In the genomic region with DNA sequence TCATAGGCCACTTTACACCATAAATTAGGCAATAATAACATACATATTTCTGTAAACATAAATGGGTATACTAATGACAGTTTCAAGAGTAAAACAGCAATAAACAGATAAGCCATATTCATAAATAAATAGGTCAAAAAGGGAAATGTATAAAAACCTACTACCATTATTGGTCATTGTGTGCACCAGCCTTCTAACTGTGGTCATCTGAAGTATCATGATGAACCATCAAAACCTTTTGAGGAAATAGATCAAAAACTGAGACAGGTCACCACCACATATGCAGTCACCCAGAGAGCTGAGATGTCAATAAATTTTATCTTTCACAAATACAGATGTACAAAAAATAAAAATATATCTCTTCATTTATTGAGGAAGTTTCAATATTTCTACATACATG, we compare ENCODE assay signal across 6 cellular contexts.
DNase-seq lines count a peak whose midpoint lies in the region; ATAC-seq, FAIRE-seq and TF ChIP-seq lines count a peak whose summit lies in the region.
"Not testable (repeated sequence)": the region's sequence is repeated elsewhere in the genome, so short reads cannot be mapped to it uniquely, and the experiment has no call there.

No MANE protein-coding gene starts in this region.

- POLR2A ChIA-PET in HepG2 (lab: Yijun Ruan, JAX), result not testable (repeated sequence)

- H3K9me3 ChIP-seq in HepG2 (ENCODE audit: low read length); small intestine (ENCODE audit: control insufficient read depth, low read depth): not testable (repeated sequence)

- H3K27me3 ChIP-seq in HepG2 (ENCODE audit: control insufficient read depth in 1 of 2, insufficient read depth in 2 of 2, low read length in 2 of 2); small intestine (ENCODE audit: control insufficient read depth in 2 of 2, insufficient read depth in 2 of 2, low read length in 2 of 2): not testable (repeated sequence)

- H3K4me2 ChIP-seq in HepG2 (ENCODE audit: low read depth, low read length), result not testable (repeated sequence)

- TF ChIP-seq POLR2A in GM12891 (IDR thresholded peaks at IDR 0.05; ENCODE audit: low read depth, low read length); HepG2 (IDR thresholded peaks at IDR 0.05; ENCODE audit: insufficient read depth in 1 of 2, low read depth in 2 of 2, low read length in 2 of 2): not testable (repeated sequence)

- H3K4me3 ChIP-seq in HepG2 (replicated peaks in 1 of 3; ENCODE audit: insufficient read depth in 1 of 3, low read depth in 2 of 3, low read length in 3 of 3); small intestine (ENCODE audit: low read depth in 1 of 2, low read length in 2 of 2): not testable (repeated sequence)

- H3K79me2 ChIP-seq in HepG2 (ENCODE audit: insufficient read depth, low read length), result not testable (repeated sequence)

- CTCF ChIA-PET in HepG2 (lab: Yijun Ruan, JAX; ENCODE audit: low intra/inter-chr PET ratio, low total read pairs), result not testable (repeated sequence)

- H2AFZ ChIP-seq in HepG2 (ENCODE audit: low read length), result not testable (repeated sequence)

- not testable (repeated sequence) for H3K9ac ChIP-seq in HepG2 (ENCODE audit: insufficient read depth, low read depth, low read length)

- H4K20me1 ChIP-seq in HepG2 (ENCODE audit: insufficient read depth, low read length), result not testable (repeated sequence)

- H3K27ac ChIP-seq in HepG2 (ENCODE audit: extremely low read length, insufficient read depth, low read length); small intestine (ENCODE audit: low read depth in 1 of 2, low read length in 1 of 2): not testable (repeated sequence)

- intact Hi-C loops in HepG2 (cut with micrococcal nuclease; ENCODE audit: unreplicated experiment), result not testable (repeated sequence)

- not testable (repeated sequence) for DNase-seq in D721Med (ENCODE audit: insufficient read length, low spot score); GM12891 (ENCODE audit: insufficient read length, low spot score); HepG2 (ENCODE audit: low spot score); small intestine

- in situ Hi-C loops in HepG2 (cut with HindIII; ENCODE audit: extremely low pct_ligation_motif_present, low pct_unique_long_range_greater_than_20kb), result not testable (repeated sequence)

- not testable (repeated sequence) for TF ChIP-seq EP300 in HepG2 (IDR thresholded peaks at IDR 0.05; ENCODE audit: low read depth in 2 of 2, low read length in 2 of 2); HepG2 (CRISPR knock-in tag; IDR thresholded peaks at IDR 0.05; ENCODE audit: borderline replicate concordance)

- TF ChIP-seq CTCF in D721Med (IDR thresholded peaks at IDR 0.05; ENCODE audit: insufficient read depth, missing control alignments); HepG2 (CRISPR knock-in tag; IDR thresholded peaks at IDR 0.05): not testable (repeated sequence)

- H3K36me3 ChIP-seq in HepG2 (replicated peaks in 1 of 2; ENCODE audit: control insufficient read depth in 1 of 2, insufficient read depth in 2 of 2, low read length in 2 of 2); small intestine (ENCODE audit: control insufficient read depth in 2 of 2, insufficient read depth in 2 of 2, low read length in 2 of 2): not testable (repeated sequence)

- FAIRE-seq in D721Med (lab: Jason Lieb, UNC) (peak; percentile 55), GM12891 (lab: Jason Lieb, UNC) (peak; percentile 41), HepG2 (lab: Jason Lieb, UNC) (peak; percentile 36), small intestine (lab: Jason Lieb, UNC) (peak; percentile 90)

- not testable (repeated sequence) for H3K4me1 ChIP-seq in HepG2 (ENCODE audit: insufficient read depth, low read length); small intestine (ENCODE audit: control insufficient read depth in 2 of 2, insufficient read depth in 1 of 2, low read depth in 1 of 2, low read length in 1 of 2)

- peak; percentile 67 for ATAC-seq in HG02870 (IDR thresholded peaks at IDR 0.05; ENCODE audit: unreplicated experiment)
- peak; percentile 81 for ATAC-seq in HG03565 (IDR thresholded peaks at IDR 0.05; ENCODE audit: unreplicated experiment)
- ATAC-seq in HepG2, result not testable (repeated sequence)

- not testable (repeated sequence) for TF ChIP-seq RAD21 in HepG2 (CRISPR knock-in tag; IDR thresholded peaks at IDR 0.05)

- not testable (repeated sequence) for BruUV-seq in HepG2 (replicated peaks; lab: Mats Ljungman, UMichigan)
